In the genomic region with DNA sequence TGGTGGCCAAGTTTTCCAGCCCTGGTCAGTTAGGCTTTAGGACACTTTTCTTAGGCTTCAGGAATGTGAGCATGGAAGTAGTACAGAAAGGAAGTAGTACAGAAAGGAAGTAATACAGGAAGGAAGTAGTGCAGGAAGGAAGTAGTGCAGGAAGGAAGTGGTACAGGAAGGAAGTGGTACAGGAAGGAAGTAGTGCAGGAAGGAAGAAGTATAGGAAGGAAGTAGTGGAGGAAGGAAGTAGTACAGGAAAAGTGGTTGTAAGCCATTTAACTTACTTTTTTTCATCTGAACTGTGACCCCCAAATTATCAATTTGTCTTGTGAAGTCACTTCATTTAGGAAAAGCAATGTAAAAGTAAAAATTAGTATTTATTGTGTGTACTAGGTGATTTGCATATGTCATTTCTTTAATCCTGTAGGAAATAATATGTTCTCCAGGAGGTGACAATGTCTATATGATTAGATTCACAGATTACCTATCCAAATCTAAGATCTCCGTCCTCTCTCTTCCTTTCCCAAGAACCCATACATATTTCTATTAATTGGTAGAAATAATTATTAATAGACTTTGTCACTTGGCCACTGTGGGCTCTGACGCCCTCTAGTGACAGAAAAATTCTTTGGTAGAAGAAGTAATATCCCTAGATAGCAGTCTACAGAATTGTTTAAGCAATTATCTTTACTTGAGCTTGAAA, we compare ENCODE assay signal across 8 cellular contexts. TPM values are rescaled to one million over a fixed set of nuclear protein-coding genes. Genes with fewer than 3 reads are reported as not detected.
DNase-seq lines count a peak whose midpoint lies in the region; ATAC-seq, FAIRE-seq and TF ChIP-seq lines count a peak whose summit lies in the region.

No MANE protein-coding gene starts in this region.

- H3K9me3 Mint-ChIP-seq in activated naive CD4-positive, alpha-beta T cell treated with anti-CD3 and anti-CD28 coated beads, Interleukin-2, amount 10 ng/mL, durations not matched to agents 7 days and 5 days: peaks cover 11% of the 10 kb centered on the region

- no peak for ATAC-seq in pancreas
- no peak for ATAC-seq in sciatic nerve

- H3K27me3 Mint-ChIP-seq in activated naive CD4-positive, alpha-beta T cell treated with anti-CD3 and anti-CD28 coated beads, Interleukin-2, amount 10 ng/mL, durations not matched to agents 7 days and 5 days: peaks cover 5% of the 10 kb centered on the region

- H3K4me3 Mint-ChIP-seq in activated naive CD4-positive, alpha-beta T cell treated with anti-CD3 and anti-CD28 coated beads, Interleukin-2, amount 10 ng/mL, durations not matched to agents 7 days and 5 days: no peak overlapping the region

- DNase-seq in activated naive CD4-positive, alpha-beta T cell treated with anti-CD3 and anti-CD28 coated beads, Interleukin-2, amount 10 ng/mL, durations not matched to agents 7 days and 5 days: no peak
- no peak for DNase-seq in activated naive CD4-positive, alpha-beta T cell treated with anti-CD3 and anti-CD28 coated beads, Interleukin-2, amount 50 U/mL, for 16 hours
- DNase-seq in NCI-H460 (ENCODE audit: extremely low read depth, low read depth) (peak; percentile 36), pancreas (peak in 2 of 6 donors; percentile 19 to 24), sciatic nerve (ENCODE audit: low spot score) (no peak), NCI-H1092 (lab: John Stamatoyannopoulos, UW) (no peak)
- DNase-seq in stimulated activated CD4-positive, alpha-beta T cell treated with anti-CD3 and anti-CD28 coated beads, Interleukin-15, amount 100 ng/mL, for 24 hours: no peak

- intact Hi-C loops in pancreas (cut with DNase I): loop anchor here in 2 of 3 donors (5.0 kb wide), 1 partner anchor 49 kb away; no protein-coding TSS in a partner anchor
- intact Hi-C loops in sciatic nerve (cut with DNase I): loop anchor here (10.0 kb wide), 1 partner anchor 52 kb away; no protein-coding TSS in a partner anchor

- no peaks in the 10 kb centered on the region for H3K9me3 ChIP-seq in pancreas

- peak; percentile 92 for FAIRE-seq in endometrium (lab: Jason Lieb, UNC)
- peak; percentile 68 for FAIRE-seq in pancreas (lab: Jason Lieb, UNC)

- CTCF ChIA-PET in activated naive CD4-positive, alpha-beta T cell treated with anti-CD3 and anti-CD28 coated beads, Interleukin-2, amount 10 ng/mL, durations not matched to agents 7 days and 5 days (lab: Charles Lee): interaction anchor here (0.8 to 2.0 kb wide), 12 partner anchors 11 to 220 kb away, joined by 3 to 19 read pairs (median 4); a partner anchor contains a TSS

- H3K36me3 Mint-ChIP-seq in activated naive CD4-positive, alpha-beta T cell treated with anti-CD3 and anti-CD28 coated beads, Interleukin-2, amount 10 ng/mL, durations not matched to agents 7 days and 5 days: peaks cover 24% of the 10 kb centered on the region

- no peak overlapping the region for H3K4me3 ChIP-seq in pancreas

- TF ChIP-seq CTCF in pancreas (IDR thresholded peaks at IDR 0.05): peak; percentile 41 to 60 (median 60)

- H3K27me3 ChIP-seq in pancreas: no peaks in the 10 kb centered on the region

- H3K4me1 ChIP-seq in pancreas: no peaks in the 10 kb centered on the region

- H3K36me3 ChIP-seq in pancreas: no peaks in the 10 kb centered on the region

- no peak overlapping the region for H3K27ac ChIP-seq in pancreas

- H3K4me1 Mint-ChIP-seq in activated naive CD4-positive, alpha-beta T cell treated with anti-CD3 and anti-CD28 coated beads, Interleukin-2, amount 10 ng/mL, durations not matched to agents 7 days and 5 days: peaks cover 61% of the 10 kb centered on the region

- peak overlapping the region; percentile 56 for H3K27ac Mint-ChIP-seq in activated naive CD4-positive, alpha-beta T cell treated with anti-CD3 and anti-CD28 coated beads, Interleukin-2, amount 10 ng/mL, durations not matched to agents 7 days and 5 days

- WGBS in pancreas, 2 donors: 3 to 8% methylated on average over 2 of the region's 2 CpGs

RNA-seq across cellular contexts. Expression of a gene that starts 3.9 kb away (rescaled TPM):
- total RNA-seq in NCI-H460 (2014; rRNA removed; shearing (Covaris generic)): 16.2 and 20.3 TPM in 2 replicates
- 17.1 and 20.2 TPM in 2 replicates for polyA plus RNA-seq in NCI-H460 (2014; cell fraction: nucleus; rRNA removed)
- 10 to 100 TPM in 1 of 6 donors, 1 to 10 TPM in 5; 2.6 to 10.3 (median 4.1) TPM for total RNA-seq in pancreas
- 1 to 10 TPM; 1.4 to 2.8 TPM for polyA plus RNA-seq in pancreas
- total RNA-seq in sciatic nerve: 27.5 TPM

RNA-seq across cellular contexts. Expression of a gene that starts 34.1 kb away (rescaled TPM):
- total RNA-seq in NCI-H460 (2014; rRNA removed; shearing (Covaris generic)): 40.4 and 41.7 TPM in 2 replicates
- polyA plus RNA-seq in NCI-H460 (2014; cell fraction: nucleus; rRNA removed): 6.3 and 8.4 TPM in 2 replicates
- total RNA-seq in pancreas (10 to 100 TPM in 4 of 6 donors, 1 to 10 TPM in 2; 8.1 to 78.7 (median 17.5) TPM), sciatic nerve (573 TPM)
- polyA plus RNA-seq in pancreas: 10 to 100 TPM; 58.0 to 78.4 TPM
